In genomic region chr17:73595068-73595865, GRCh38 we compare ENCODE assay signal across 8 cellular contexts. TPM values are rescaled to one million over a fixed set of nuclear protein-coding genes. Genes with fewer than 3 reads are reported as not detected.
A peak's percentile ranks its signal among the peaks of the same experiment; 100 is the strongest.
DNase-seq lines count a peak whose midpoint lies in the region; ATAC-seq lines count a peak whose summit lies in the region.

No MANE protein-coding gene starts in this region.

- no peak for ATAC-seq in T-cell (replicated peaks in 1 of 4)
- ATAC-seq in HG03442 (IDR thresholded peaks at IDR 0.05; ENCODE audit: unreplicated experiment), result no peak
- ATAC-seq in GM18519 (IDR thresholded peaks at IDR 0.05; ENCODE audit: low FRiP score, unreplicated experiment), result no peak

- H3K27ac Mint-ChIP-seq in T-cell, result peak overlapping the region; percentile 95 to 99

- CTCF ChIA-PET in T-cell (lab: Charles Lee), result no interaction called here

- POLR2A ChIA-PET in T-cell (lab: Charles Lee), result no interaction called here

- no peaks in the 10 kb centered on the region for H3K27me3 Mint-ChIP-seq in T-cell

- H3K36me3 Mint-ChIP-seq in T-cell, result no peaks in the 10 kb centered on the region

- H3K9me3 Mint-ChIP-seq in T-cell, result no peaks in the 10 kb centered on the region

- peak in 4 of 6 experiments; percentile 7 to 19 (median 12) for DNase-seq in stimulated activated naive CD4-positive, alpha-beta T cell (lab: John Stamatoyannopoulos, UW)
- no peak for DNase-seq in stimulated activated naive CD4-positive, alpha-beta T cell treated with Interleukin-2 at 50 U/mL for 16 hours (lab: John Stamatoyannopoulos, UW)
- DNase-seq in T-cell, result peak in 14 of 34 experiments; percentile 6 to 47 (median 22)
- DNase-seq in germinal center (ENCODE audit: low spot score), result peak; percentile 62
- DNase-seq in stimulated activated CD4-positive, alpha-beta T cell treated with anti-CD3 and anti-CD28 coated beads, Interleukin-4, amount 100 ng/mL, for 1 hour, result peak; percentile 11
- DNase-seq in glomerular visceral epithelial cell (ENCODE audit: extremely low spot score), result no peak

- peaks cover 55 to 68% (median 58%) of the 10 kb centered on the region in 3 donors for H3K4me1 Mint-ChIP-seq in T-cell

- peak overlapping the region in 1 of 3 donors; percentile 39 for H3K4me3 Mint-ChIP-seq in T-cell

RNA-seq across cellular contexts. Expression of gene SDK2, which starts 49.0 kb away (rescaled TPM):
- 1 to 10 TPM; 2.9 to 8.3 (median 4.8) TPM for total RNA-seq in T-cell

Comparison
In these comparisons a context has a peak if more than half of its experiments do, and no peak if none do; other contexts are left out.
1. DNase-seq: peak in stimulated activated naive CD4-positive, alpha-beta T cell (4 of 6), germinal center (single experiment) and stimulated activated CD4-positive, alpha-beta T cell treated with anti-CD3 and anti-CD28 coated beads, Interleukin-4, amount 100 ng/mL, for 1 hour (single experiment); none in stimulated activated naive CD4-positive, alpha-beta T cell treated with Interleukin-2 at 50 U/mL for 16 hours (single experiment) and glomerular visceral epithelial cell (single experiment).